ENCODE assay signal across 21 cellular contexts in genomic region chr12:18284461-18284860, GRCh38. TPM values are rescaled to one million over a fixed set of nuclear protein-coding genes. Genes with fewer than 3 reads are reported as not detected.
DNase-seq lines count a peak whose midpoint lies in the region; FAIRE-seq and TF ChIP-seq lines count a peak whose summit lies in the region.
"Had no signal": no experiment of that assay in that cellular context is flagged by ENCODE, and none has a peak within 500 bp of the region (broad histone marks: within the 10 kb centered on the region; RNA-seq: fewer than 3 reads in every experiment).

No MANE protein-coding gene starts in this region.

- H3K9me1 ChIP-seq in endothelial cell of umbilical vein (replicated peaks; ENCODE audit: control insufficient read depth, extremely low read depth, insufficient read depth, low read length) = no peaks in the 10 kb centered on the region

- TF ChIP-seq CTCF in Calu3 (IDR thresholded peaks at IDR 0.05; ENCODE audit: unreplicated experiment) (no peak), endothelial cell of umbilical vein (IDR thresholded peaks at IDR 0.05; ENCODE audit: extremely low read depth in 1 of 2, insufficient read depth in 1 of 2, low read depth in 1 of 2, low read length in 2 of 2) (no peak)

- H2BK120ac ChIP-seq in neuronal stem cell (ENCODE audit: low read depth, low read length) = no peak overlapping the region

- H2AK5ac ChIP-seq in neuronal stem cell (ENCODE audit: low read depth, low read length) = no peak overlapping the region

- H2AFZ ChIP-seq in endothelial cell of umbilical vein (ENCODE audit: low read depth, low read length) (no peak overlapping the region), neuronal stem cell (ENCODE audit: low read length) (peak overlapping the region; percentile 36)

- H3K36me3 ChIP-seq in adipocyte (ENCODE audit: control insufficient read depth, insufficient read depth, low read length, severe bottlenecking) (no peaks in the 10 kb centered on the region), endothelial cell of umbilical vein (ENCODE audit: control insufficient read depth in 2 of 2, extremely low read depth in 1 of 2, insufficient read depth in 2 of 2, low read length in 2 of 2) (no peaks in the 10 kb centered on the region), neuronal stem cell (replicated peaks in 1 of 2; ENCODE audit: control insufficient read depth in 2 of 2, insufficient read depth in 2 of 2, low read length in 2 of 2) (no peaks in the 10 kb centered on the region)
- H3K36me3 ChIP-seq: BLaER1 had no signal

- TF ChIP-seq POLR2A in endothelial cell of umbilical vein (IDR thresholded peaks at IDR 0.05; ENCODE audit: low read depth, low read length) = no peak

- no peak overlapping the region for H3K4ac ChIP-seq in neuronal stem cell (ENCODE audit: low read length)

- H3K27ac Mint-ChIP-seq in Calu3 (ENCODE audit: unreplicated experiment) = peak overlapping the region; percentile 67
- no peak overlapping the region for H3K27ac Mint-ChIP-seq in activated CD4-positive, alpha-beta T cell treated with anti-CD3 and anti-CD28 coated beads, Interleukin-2, amount 10 ng/mL, durations not matched to agents 7 days and 5 days
- H3K27ac Mint-ChIP-seq: CD8-positive, alpha-beta T cell; HFFc6 had no signal

- H3K4me3 ChIP-seq in adipocyte (ENCODE audit: low read length) (no peak overlapping the region), endothelial cell of umbilical vein (replicated peaks in 1 of 3; ENCODE audit: insufficient read depth in 1 of 3, low read depth in 1 of 3, low read length in 3 of 3) (no peak overlapping the region), neuronal stem cell (ENCODE audit: low read length in 2 of 2) (no peak overlapping the region)
- H3K4me3 ChIP-seq: BLaER1 had no signal

- dilution Hi-C loops in endothelial cell of umbilical vein (cut with MboI; ENCODE audit: extremely low pct_ligation_motif_present, low sequenced_read_pairs) = no loop called here

- DNase-seq in Calu3 (no peak), adipocyte (ENCODE audit: low read depth) (peak; percentile 14), endothelial cell of umbilical vein (ENCODE audit: low read depth, low spot score) (peak; percentile 23), neuronal stem cell (ENCODE audit: low spot score) (no peak), NCI-H345 (lab: John Stamatoyannopoulos, UW) (no peak), anterior cingulate cortex (lab: John Stamatoyannopoulos, UW) (no peak)
- DNase-seq in activated CD4-positive, alpha-beta T cell treated with anti-CD3 and anti-CD28 coated beads, Interleukin-2, amount 10 ng/mL, durations not matched to agents 7 days and 5 days = no peak
- DNase-seq: CD8-positive, alpha-beta T cell; GF-D8; HFFc6; KBM-7; NCI-H1417 treated with DMSO at 0.1 percent for 48 hours; NCI-H1930; NK-92 treated with Interleukin-12 subunit alpha and Interleukin-12 subunit beta, amount 100 ng/mL, for 24 hours had no signal

- H3K4me2 ChIP-seq in endothelial cell of umbilical vein (ENCODE audit: insufficient read depth, low read length) (no peak overlapping the region), neuronal stem cell (ENCODE audit: insufficient read depth, low read length, poor library complexity, severe bottlenecking) (no peak overlapping the region)
- H3K4me2 ChIP-seq: BLaER1 had no signal

- H3K27me3 ChIP-seq in adipocyte (replicated peaks; ENCODE audit: control insufficient read depth, insufficient read depth, low read length) (no peaks in the 10 kb centered on the region), endothelial cell of umbilical vein (ENCODE audit: control insufficient read depth in 2 of 2, insufficient read depth in 2 of 2, low read length in 2 of 2) (no peaks in the 10 kb centered on the region), neuronal stem cell (ENCODE audit: control insufficient read depth in 3 of 3, insufficient read depth in 3 of 3, low read depth in 1 of 3, low read length in 3 of 3) (no peaks in the 10 kb centered on the region)
- H3K27me3 ChIP-seq: BLaER1 had no signal

- H3K27ac ChIP-seq in endothelial cell of umbilical vein (ENCODE audit: insufficient read depth, low read depth, low read length) (no peak overlapping the region), neuronal stem cell (replicated peaks; ENCODE audit: low read length) (no peak overlapping the region)
- H3K27ac ChIP-seq: BLaER1 had no signal

- peaks cover 5% of the 10 kb centered on the region for H3K4me1 ChIP-seq in adipocyte (ENCODE audit: control insufficient read depth, insufficient read depth, low read length)
- H3K4me1 ChIP-seq in endothelial cell of umbilical vein (ENCODE audit: control insufficient read depth, extremely low read depth, insufficient read depth, low read length) = no peaks in the 10 kb centered on the region
- no peaks in the 10 kb centered on the region for H3K4me1 ChIP-seq in neuronal stem cell (ENCODE audit: control insufficient read depth in 2 of 2, insufficient read depth in 1 of 2, low read depth in 1 of 2, low read length in 2 of 2)
- H3K4me1 ChIP-seq: BLaER1 had no signal

- no peak overlapping the region for H3K18ac ChIP-seq in neuronal stem cell (ENCODE audit: low read length)

- peaks cover 32% of the 10 kb centered on the region for H3K36me3 Mint-ChIP-seq in Calu3 (ENCODE audit: insufficient read depth, unreplicated experiment)
- H3K36me3 Mint-ChIP-seq in activated CD4-positive, alpha-beta T cell treated with anti-CD3 and anti-CD28 coated beads, Interleukin-2, amount 10 ng/mL, durations not matched to agents 7 days and 5 days (ENCODE audit: low read depth) = no peaks in the 10 kb centered on the region
- H3K36me3 Mint-ChIP-seq: CD8-positive, alpha-beta T cell had no signal

- no peak overlapping the region for H4K91ac ChIP-seq in neuronal stem cell (ENCODE audit: low read depth, low read length, poor library complexity)

- no peak overlapping the region for H2BK12ac ChIP-seq in neuronal stem cell (ENCODE audit: low read length)

- no peak for FAIRE-seq in endothelial cell of umbilical vein (lab: Jason Lieb, UNC)
- FAIRE-seq: A204.1, GM12891, H1 had no signal

- H3K79me2 ChIP-seq in endothelial cell of umbilical vein (ENCODE audit: control insufficient read depth, insufficient read depth, low read length) = no peaks in the 10 kb centered on the region

- H3K9ac ChIP-seq in adipocyte (ENCODE audit: low read length) = no peak overlapping the region
- H3K9ac ChIP-seq in endothelial cell of umbilical vein (replicated peaks; ENCODE audit: extremely low read depth, insufficient read depth, low read length) = no peak overlapping the region
- H3K9ac ChIP-seq in neuronal stem cell (ENCODE audit: low read depth, low read length, poor library complexity) = no peak overlapping the region
- H3K9ac ChIP-seq: BLaER1 had no signal

- no peaks in the 10 kb centered on the region for H3K9me3 ChIP-seq in adipocyte (ENCODE audit: control insufficient read depth, low read length)
- no peaks in the 10 kb centered on the region for H3K9me3 ChIP-seq in endothelial cell of umbilical vein (replicated peaks; ENCODE audit: control insufficient read depth, insufficient read depth, low read length)
- no peaks in the 10 kb centered on the region for H3K9me3 ChIP-seq in neuronal stem cell (replicated peaks in 1 of 2; ENCODE audit: control insufficient read depth in 2 of 2, insufficient read depth in 1 of 2, low read depth in 1 of 2, low read length in 2 of 2)
- H3K9me3 ChIP-seq: BLaER1 had no signal

- no peaks in the 10 kb centered on the region for H3K79me1 ChIP-seq in neuronal stem cell (ENCODE audit: low read depth, low read length)

- POLR2A ChIA-PET in endothelial cell of umbilical vein (lab: Charles Lee) = no interaction called here
- POLR2A ChIA-PET in activated CD4-positive, alpha-beta T cell treated with anti-CD3 and anti-CD28 coated beads, Interleukin-2, amount 10 ng/mL, durations not matched to agents 7 days and 5 days (lab: Charles Lee) = no interaction called here

- intact Hi-C loops in Calu3 (cut with micrococcal nuclease; ENCODE audit: unreplicated experiment) (no loop called here), endothelial cell of umbilical vein (cut with micrococcal nuclease) (no loop called here)

- BruUV-seq in Calu3 (replicated peaks; lab: Mats Ljungman, UMichigan) (no TSS peak), endothelial cell of umbilical vein (replicated peaks; lab: Mats Ljungman, UMichigan) (no TSS peak)

- H3K9me3 Mint-ChIP-seq in Calu3 (ENCODE audit: low read depth, unreplicated experiment) = peaks cover 3% of the 10 kb centered on the region
- no peaks in the 10 kb centered on the region for H3K9me3 Mint-ChIP-seq in activated CD4-positive, alpha-beta T cell treated with anti-CD3 and anti-CD28 coated beads, Interleukin-2, amount 10 ng/mL, durations not matched to agents 7 days and 5 days
- H3K9me3 Mint-ChIP-seq: HFFc6 had no signal

- no peak overlapping the region for H3K14ac ChIP-seq in neuronal stem cell (ENCODE audit: low read length)

- H3K23ac ChIP-seq in neuronal stem cell (ENCODE audit: low read depth, low read length, poor library complexity) = no peak overlapping the region

- CTCF ChIA-PET in Calu3 (lab: Charles Lee) = no interaction called here
- CTCF ChIA-PET in endothelial cell of umbilical vein (lab: Charles Lee) = no interaction called here
- CTCF ChIA-PET in activated CD4-positive, alpha-beta T cell treated with anti-CD3 and anti-CD28 coated beads, Interleukin-2, amount 10 ng/mL, durations not matched to agents 7 days and 5 days (lab: Charles Lee) = no interaction called here

- no CpG with 5 or more reads among the region's 2 CpGs for WGBS in neuronal stem cell (ENCODE audit: extremely low coverage in 2 of 2, insufficient read length in 2 of 2, insufficient replicate concordance in 1 of 2), 2 donors

- H3K27me3 Mint-ChIP-seq in Calu3 (ENCODE audit: unreplicated experiment) = no peaks in the 10 kb centered on the region
- no peaks in the 10 kb centered on the region for H3K27me3 Mint-ChIP-seq in activated CD4-positive, alpha-beta T cell treated with anti-CD3 and anti-CD28 coated beads, Interleukin-2, amount 10 ng/mL, durations not matched to agents 7 days and 5 days

- peak overlapping the region; percentile 33 for H3K4me3 Mint-ChIP-seq in Calu3 (ENCODE audit: low read depth, unreplicated experiment)
- H3K4me3 Mint-ChIP-seq in activated CD4-positive, alpha-beta T cell treated with anti-CD3 and anti-CD28 coated beads, Interleukin-2, amount 10 ng/mL, durations not matched to agents 7 days and 5 days = no peak overlapping the region
- H3K4me3 Mint-ChIP-seq: CD8-positive, alpha-beta T cell; HFFc6 had no signal

- no peak overlapping the region for H2BK5ac ChIP-seq in neuronal stem cell (ENCODE audit: low read length)

- no peaks in the 10 kb centered on the region for H4K20me1 ChIP-seq in endothelial cell of umbilical vein (replicated peaks; ENCODE audit: control insufficient read depth, extremely low read depth, insufficient read depth, low read length)
- H4K20me1 ChIP-seq: BLaER1 had no signal

- H2BK15ac ChIP-seq in neuronal stem cell (ENCODE audit: low read length) = no peak overlapping the region

- H4K8ac ChIP-seq in neuronal stem cell (ENCODE audit: low read depth, low read length) = no peak overlapping the region

- peaks cover 43% of the 10 kb centered on the region for H3K4me1 Mint-ChIP-seq in Calu3 (ENCODE audit: low read depth, unreplicated experiment)
- no peaks in the 10 kb centered on the region for H3K4me1 Mint-ChIP-seq in activated CD4-positive, alpha-beta T cell treated with anti-CD3 and anti-CD28 coated beads, Interleukin-2, amount 10 ng/mL, durations not matched to agents 7 days and 5 days

RNA-seq across cellular contexts. Expression of gene PIK3C2G, which starts 23.1 kb away (rescaled TPM):
- total RNA-seq in Calu3 (2022) (24.0 and 24.3 TPM in 2 replicates), endothelial cell of umbilical vein (not detected in 2 replicates)
- not detected in 2 replicates for polyA plus RNA-seq in endothelial cell of umbilical vein
- not detected in 2 replicates for polyA plus RNA-seq in endothelial cell of umbilical vein (2011; cell fraction: cytosol; rRNA removed)
- polyA plus RNA-seq in endothelial cell of umbilical vein (2011; cell fraction: nucleus; rRNA removed) = not detected in 2 replicates
- not detected in 2 replicates for polyA plus RNA-seq in endothelial cell of umbilical vein (2012)
- not detected in 2 replicates for polyA minus RNA-seq in endothelial cell of umbilical vein
- polyA minus RNA-seq in endothelial cell of umbilical vein (2011; cell fraction: cytosol; rRNA and poly(A)+ RNA removed) = not detected
- not detected in 2 replicates for polyA minus RNA-seq in endothelial cell of umbilical vein (2011; cell fraction: nucleus; rRNA and poly(A)+ RNA removed)
- polyA plus RNA-seq in neuronal stem cell (2013, experiment 1 of 2) = not detected
- polyA plus RNA-seq in neuronal stem cell (2013, experiment 2 of 2) = not detected
- total RNA-seq in activated CD4-positive, alpha-beta T cell treated with anti-CD3 and anti-CD28 coated beads, Interleukin-2, amount 10 ng/mL, durations not matched to agents 7 days and 5 days = not detected
- total RNA-seq: CD8-positive, alpha-beta T cell; Daoy; H1; HFFc6; OCI-LY7; RPMI7951 had no signal
- polyA plus RNA-seq: H1 had no signal

Comparison
In these comparisons a context has a peak if more than half of its experiments do, and no peak if none do; other contexts are left out.
1. DNase-seq: peak in adipocyte (single experiment) and endothelial cell of umbilical vein (single experiment); none in Calu3 (single experiment), neuronal stem cell (single experiment), NCI-H345 (single experiment), activated CD4-positive, alpha-beta T cell treated with anti-CD3 and anti-CD28 coated beads, Interleukin-2, amount 10 ng/mL, durations not matched to agents 7 days and 5 days (single experiment) and anterior cingulate cortex (0 of 58).
2. RNA of gene PIK3C2G, which starts 23.1 kb away (total RNA-seq): 24.0 to 24.3 TPM in Calu3; not detected in endothelial cell of umbilical vein and not detected in activated CD4-positive, alpha-beta T cell treated with anti-CD3 and anti-CD28 coated beads, Interleukin-2, amount 10 ng/mL, durations not matched to agents 7 days and 5 days; every median in the first group is over 10 times any median in the second.